In genomic region chr7:91347288-91347687, GRCh38 we compare ENCODE assay signal across 17 cellular contexts.
DNase-seq lines count a peak whose midpoint lies in the region; ATAC-seq and TF ChIP-seq lines count a peak whose summit lies in the region.
"Had no signal": no experiment of that assay in that cellular context is flagged by ENCODE, and none has a peak within 500 bp of the region (broad histone marks: within the 10 kb centered on the region; RNA-seq: fewer than 3 reads in every experiment).

No MANE protein-coding gene starts in this region.

- intact Hi-C loops in right cardiac atrium (cut with DNase I): no loop called here

- H3K36me3 ChIP-seq in MG63: no peaks in the 10 kb centered on the region
- H3K36me3 ChIP-seq: colonic mucosa had no signal

- H3K27me3 ChIP-seq in MG63: no peaks in the 10 kb centered on the region
- no peaks in the 10 kb centered on the region for H3K27me3 ChIP-seq in right cardiac atrium (ENCODE audit: control insufficient read depth, insufficient read depth)
- H3K27me3 ChIP-seq: colonic mucosa had no signal

- peak; percentile 12 for DNase-seq in MG63
- peak; percentile 51 for DNase-seq in astrocyte of the hippocampus (ENCODE audit: low read depth, low spot score)
- no peak for DNase-seq in right cardiac atrium
- DNase-seq in retinal pigment epithelial cell (ENCODE audit: low read depth): peak; percentile 37
- DNase-seq in superior temporal gyrus (ENCODE audit: extremely low spot score): no peak
- DNase-seq in activated naive CD4-positive, alpha-beta T cell treated with Interleukin-2 at 50 U/mL for 16 hours: no peak
- DNase-seq in ecto neural progenitor cell (ENCODE audit: low spot score): no peak
- DNase-seq: activated naive CD8-positive, alpha-beta T cell treated with anti-CD3 and anti-CD28 coated beads, Interleukin-2, amount 10 ng/mL, durations not matched to agents 7 days and 5 days; colonic mucosa; DMS53; left cardiac atrium; naive B cell; NCI-H187 treated with DMSO at 0.1 percent for 48 hours; NCI-H526; retina had no signal

- peak; percentile 62 to 83 for ATAC-seq in right cardiac atrium
- ATAC-seq in SK-N-SH treated with all-trans-retinoic acid at 6 μM for 48 hours: no peak

- no peak overlapping the region for H3K27ac ChIP-seq in right cardiac atrium (ENCODE audit: low read length)
- H3K27ac ChIP-seq: colonic mucosa, RWPE1 had no signal

- H3K4me3 ChIP-seq in MG63 (no peak overlapping the region), right cardiac atrium (ENCODE audit: low read length) (no peak overlapping the region), retinal pigment epithelial cell (ENCODE audit: low read length) (no peak overlapping the region)
- H3K4me3 ChIP-seq: colonic mucosa had no signal

- WGBS in right cardiac atrium: 46% methylated on average over 3 of the region's 3 CpGs

- TF ChIP-seq CTCF in retinal pigment epithelial cell (conservative IDR thresholded peaks at IDR 0.05; ENCODE audit: low read depth, low read length): no peak

- H3K4me1 ChIP-seq in right cardiac atrium (ENCODE audit: control insufficient read depth, insufficient read depth, low read length): peaks cover 7% of the 10 kb centered on the region
- H3K4me1 ChIP-seq: colonic mucosa had no signal

- H3K9me3 ChIP-seq in MG63: no peaks in the 10 kb centered on the region
- H3K9me3 ChIP-seq in right cardiac atrium (ENCODE audit: control insufficient read depth, low read length): no peaks in the 10 kb centered on the region
- H3K9me3 ChIP-seq: colonic mucosa had no signal

TF ChIP-seq in SK-N-SH treated with all-trans-retinoic acid at 6 μM for 48 hours, 23 proteins besides CTCF, POLR2A, EP300 and RAD21:
- no peak for TF ChIP-seq TCF4 (CRISPR knock-in tag; IDR thresholded peaks at IDR 0.05; ENCODE audit: borderline replicate concordance)
- no peak for TF ChIP-seq ZNF8 (CRISPR knock-in tag; IDR thresholded peaks at IDR 0.05)
- TF ChIP-seq, protein P1, sequence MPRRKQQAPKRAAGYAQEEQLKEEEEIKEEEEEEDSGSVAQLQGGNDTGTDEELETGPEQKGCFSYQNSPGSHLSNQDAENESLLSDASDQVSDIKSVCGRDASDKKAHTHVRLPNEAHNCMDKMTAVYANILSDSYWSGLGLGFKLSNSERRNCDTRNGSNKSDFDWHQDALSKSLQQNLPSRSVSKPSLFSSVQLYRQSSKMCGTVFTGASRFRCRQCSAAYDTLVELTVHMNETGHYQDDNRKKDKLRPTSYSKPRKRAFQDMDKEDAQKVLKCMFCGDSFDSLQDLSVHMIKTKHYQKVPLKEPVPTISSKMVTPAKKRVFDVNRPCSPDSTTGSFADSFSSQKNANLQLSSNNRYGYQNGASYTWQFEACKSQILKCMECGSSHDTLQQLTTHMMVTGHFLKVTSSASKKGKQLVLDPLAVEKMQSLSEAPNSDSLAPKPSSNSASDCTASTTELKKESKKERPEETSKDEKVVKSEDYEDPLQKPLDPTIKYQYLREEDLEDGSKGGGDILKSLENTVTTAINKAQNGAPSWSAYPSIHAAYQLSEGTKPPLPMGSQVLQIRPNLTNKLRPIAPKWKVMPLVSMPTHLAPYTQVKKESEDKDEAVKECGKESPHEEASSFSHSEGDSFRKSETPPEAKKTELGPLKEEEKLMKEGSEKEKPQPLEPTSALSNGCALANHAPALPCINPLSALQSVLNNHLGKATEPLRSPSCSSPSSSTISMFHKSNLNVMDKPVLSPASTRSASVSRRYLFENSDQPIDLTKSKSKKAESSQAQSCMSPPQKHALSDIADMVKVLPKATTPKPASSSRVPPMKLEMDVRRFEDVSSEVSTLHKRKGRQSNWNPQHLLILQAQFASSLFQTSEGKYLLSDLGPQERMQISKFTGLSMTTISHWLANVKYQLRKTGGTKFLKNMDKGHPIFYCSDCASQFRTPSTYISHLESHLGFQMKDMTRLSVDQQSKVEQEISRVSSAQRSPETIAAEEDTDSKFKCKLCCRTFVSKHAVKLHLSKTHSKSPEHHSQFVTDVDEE (CRISPR knock-in tag; IDR thresholded peaks at IDR 0.05): no peak
- TF ChIP-seq ZFP30 (CRISPR knock-in tag; IDR thresholded peaks at IDR 0.05): no peak
- TF ChIP-seq GLIS3 (CRISPR knock-in tag; IDR thresholded peaks at IDR 0.05): no peak
- no peak for TF ChIP-seq POU6F1 (CRISPR knock-in tag; IDR thresholded peaks at IDR 0.05; ENCODE audit: borderline replicate concordance, low read depth)

Comparison
In these comparisons a context has a peak if more than half of its experiments do, and no peak if none do; other contexts are left out.
1. DNase-seq: peak in MG63 (single experiment), astrocyte of the hippocampus (single experiment) and retinal pigment epithelial cell (single experiment); none in right cardiac atrium (0 of 3), superior temporal gyrus (single experiment), activated naive CD4-positive, alpha-beta T cell treated with Interleukin-2 at 50 U/mL for 16 hours (single experiment) and ecto neural progenitor cell (single experiment).